Comparison of ENCODE assay signal across 32 cellular contexts in genomic region chr15:91304210-91304609, GRCh38.
"Had no signal": no experiment of that assay in that cellular context is flagged by ENCODE, and none has a peak within 500 bp of the region (broad histone marks: within the 10 kb centered on the region; RNA-seq: fewer than 3 reads in every experiment).

No MANE protein-coding gene starts in this region.

- H3K27ac ChIP-seq: ascending aorta, coronary artery, VCaP had no signal

- H3K36me3 Mint-ChIP-seq: activated CD8-positive, alpha-beta memory T cell treated with anti-CD3 and anti-CD28 coated beads, Interleukin-2, amount 10 ng/mL, durations not matched to agents 7 days and 5 days; activated naive CD4-positive, alpha-beta T cell treated with anti-CD3 and anti-CD28 coated beads, Interleukin-2, amount 50 U/mL, for 24 hours; activated naive CD8-positive, alpha-beta T cell; brain had no signal

- H3K4me3 Mint-ChIP-seq: activated B cell treated with CpG ODN at 0.5 μM for 24 hours; activated CD4-positive, alpha-beta T cell treated with anti-CD3 and anti-CD28 coated beads, Interleukin-2, amount 10 ng/mL, durations not matched to agents 24 days and 14 days; activated CD8-positive, alpha-beta memory T cell treated with anti-CD3 and anti-CD28 coated beads, Interleukin-2, amount 10 ng/mL, durations not matched to agents 7 days and 5 days; activated CD8-positive, alpha-beta T cell treated with anti-CD3 and anti-CD28 coated beads, Interleukin-2, amount 10 ng/mL, durations not matched to agents 7 days and 5 days; activated naive CD4-positive, alpha-beta T cell treated with anti-CD3 and anti-CD28 coated beads, Interleukin-2, amount 50 U/mL, for 24 hours; activated naive CD8-positive, alpha-beta T cell; activated T-cell treated with anti-CD3 and anti-CD28 coated beads, Interleukin-2, amount 50 U/mL, for 24 hours; brain; T-helper 1 cell treated with Interleukin-12 subunit alpha and Interleukin-12 subunit beta and Interleukin-4 antibody, amounts not matched to agents 30 μg/mL and 1 μg/mL, for 36 hours; T-helper 2 cell treated with Interferon-gamma antibody and Interleukin-4, amounts not matched to agents 5 μg/mL and 100 μg/mL, for 36 hours had no signal

- H3K4me1 ChIP-seq: ascending aorta had no signal

- H3K4me1 Mint-ChIP-seq: activated B cell treated with CpG ODN at 0.5 μM for 24 hours had no signal

- ATAC-seq: activated CD8-positive, alpha-beta memory T cell treated with anti-CD3 and anti-CD28 coated beads, Interleukin-2, amount 10 ng/mL, durations not matched to agents 7 days and 5 days; activated CD8-positive, alpha-beta T cell treated with anti-CD3 and anti-CD28 coated beads, Interleukin-2, amount 10 ng/mL, durations not matched to agents 7 days and 5 days had no signal

- H3K36me3 ChIP-seq: ascending aorta had no signal

- DNase-seq: activated B cell treated with CpG ODN at 0.5 μM for 24 hours; activated CD4-positive, alpha-beta T cell treated with anti-CD3 and anti-CD28 coated beads for 4 hours; activated CD4-positive, alpha-beta T cell treated with anti-CD3 and anti-CD28 coated beads, Interleukin-2, amount 10 ng/mL, durations not matched to agents 24 days and 14 days; activated CD4-positive, alpha-beta T cell treated with anti-CD3 and anti-CD28 coated beads, Interleukin-2, amount 50 U/mL, for 1 hour; activated CD4-positive, alpha-beta T cell treated with anti-CD3 and anti-CD28 coated beads, Interleukin-2, amount 50 U/mL, for 4 hours; activated CD4-positive, CD25-positive, alpha-beta regulatory T cell treated with anti-CD3 and anti-CD28 coated beads, Interleukin-2, amount 50 U/mL, for 72 hours; activated CD8-positive, alpha-beta memory T cell treated with anti-CD3 and anti-CD28 coated beads for 24 hours; activated CD8-positive, alpha-beta memory T cell treated with anti-CD3 and anti-CD28 coated beads, Interleukin-2, amount 10 ng/mL, durations not matched to agents 7 days and 5 days; activated CD8-positive, alpha-beta memory T cell treated with anti-CD3 and anti-CD28 coated beads, Interleukin-2, amount 50 U/mL, for 48 hours; activated CD8-positive, alpha-beta T cell treated with anti-CD3 and anti-CD28 coated beads, Interleukin-2, amount 10 ng/mL, durations not matched to agents 7 days and 5 days; activated effector memory CD4-positive, alpha-beta T cell treated with Interleukin-2 at 50 U/mL for 16 hours; activated gamma-delta T cell; activated naive CD4-positive, alpha-beta T cell treated with Interleukin-2 at 50 U/mL for 16 hours; activated T-cell treated with anti-CD3 and anti-CD28 coated beads, Interleukin-2, amount 50 U/mL, for 24 hours; activated T-cell treated with anti-CD3 and anti-CD28 coated beads, Interleukin-2, amount 50 U/mL, for 48 hours; amygdala; anterior cingulate cortex; central memory CD4-positive, alpha-beta T cell; T-helper 1 cell; T-helper 2 cell; T-helper 9 cell had no signal

- H3K9me3 Mint-ChIP-seq: activated B cell treated with CpG ODN at 0.5 μM for 24 hours; activated CD4-positive, alpha-beta T cell treated with anti-CD3 and anti-CD28 coated beads, Interleukin-2, amount 10 ng/mL, durations not matched to agents 24 days and 14 days; activated naive CD4-positive, alpha-beta T cell treated with anti-CD3 and anti-CD28 coated beads, Interleukin-2, amount 50 U/mL, for 24 hours; activated T-cell treated with anti-CD3 and anti-CD28 coated beads, Interleukin-2, amount 50 U/mL, for 24 hours; activated T-helper 2 cell treated with anti-CD3 and anti-CD28 coated beads, Interferon-gamma antibody, Interleukin-2, Interleukin-4, amounts not matched to agents 10 μg/mL and 5 μg/mL and 100 μg/mL, durations not matched to agents 14 hours and 24 hours and 36 hours; T-helper 1 cell treated with Interleukin-12 subunit alpha and Interleukin-12 subunit beta and Interleukin-4 antibody, amounts not matched to agents 30 μg/mL and 1 μg/mL, for 36 hours; T-helper 2 cell treated with Interferon-gamma antibody and Interleukin-4, amounts not matched to agents 5 μg/mL and 100 μg/mL, for 36 hours had no signal

- FAIRE-seq: colon, TTC549 had no signal

- H3K27me3 Mint-ChIP-seq: activated naive CD4-positive, alpha-beta T cell treated with anti-CD3 and anti-CD28 coated beads, Interleukin-2, amount 50 U/mL, for 24 hours; activated naive CD8-positive, alpha-beta T cell had no signal

- H3K4me3 ChIP-seq: ascending aorta, coronary artery had no signal

- H3K27ac Mint-ChIP-seq: activated B cell treated with CpG ODN at 0.5 μM for 24 hours; activated CD4-positive, alpha-beta T cell treated with anti-CD3 and anti-CD28 coated beads, Interleukin-2, amount 10 ng/mL, durations not matched to agents 24 days and 14 days; activated CD8-positive, alpha-beta memory T cell treated with anti-CD3 and anti-CD28 coated beads, Interleukin-2, amount 10 ng/mL, durations not matched to agents 7 days and 5 days; activated naive CD8-positive, alpha-beta T cell; activated T-cell treated with anti-CD3 and anti-CD28 coated beads, Interleukin-2, amount 50 U/mL, for 24 hours; activated T-helper 2 cell treated with anti-CD3 and anti-CD28 coated beads, Interferon-gamma antibody, Interleukin-2, Interleukin-4, amounts not matched to agents 10 μg/mL and 5 μg/mL and 100 μg/mL, durations not matched to agents 14 hours and 24 hours and 36 hours; T-helper 1 cell treated with Interleukin-12 subunit alpha and Interleukin-12 subunit beta and Interleukin-4 antibody, amounts not matched to agents 30 μg/mL and 1 μg/mL, for 36 hours; T-helper 2 cell treated with Interferon-gamma antibody and Interleukin-4, amounts not matched to agents 5 μg/mL and 100 μg/mL, for 36 hours had no signal

- H3K9me3 ChIP-seq: ascending aorta had no signal

- H3K27me3 ChIP-seq: ascending aorta had no signal
